1 cellular context compared by ENCODE assay signal in genomic region chr3:105503191-105503593, GRCh38.
A peak's percentile ranks its signal among the peaks of the same experiment; 100 is the strongest.
TF ChIP-seq lines count a peak whose summit lies in the region.

No MANE protein-coding gene starts in this region.

TF ChIP-seq in liver, 16 proteins besides CTCF, POLR2A, EP300 and RAD21 (continued from another document):
- TF ChIP-seq GABPA (IDR thresholded peaks at IDR 0.05 in 1 of 2, conservative IDR thresholded peaks at IDR 0.05 in 1 of 2) (peak in 1 of 2 donors; percentile 13), NR2F2 (IDR thresholded peaks at IDR 0.05) (no peak)
- TF ChIP-seq, protein P1, sequence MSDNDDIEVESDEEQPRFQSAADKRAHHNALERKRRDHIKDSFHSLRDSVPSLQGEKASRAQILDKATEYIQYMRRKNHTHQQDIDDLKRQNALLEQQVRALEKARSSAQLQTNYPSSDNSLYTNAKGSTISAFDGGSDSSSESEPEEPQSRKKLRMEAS (IDR thresholded peaks at IDR 0.05) = peak; percentile 90
